15 cellular contexts compared by ENCODE assay signal in genomic region chr12:60205500-60205899, GRCh38.
DNase-seq lines count a peak whose midpoint lies in the region; ATAC-seq and TF ChIP-seq lines count a peak whose summit lies in the region.
"Had no signal": no experiment of that assay in that cellular context is flagged by ENCODE, and none has a peak within 500 bp of the region (broad histone marks: within the 10 kb centered on the region; RNA-seq: fewer than 3 reads in every experiment).

No MANE protein-coding gene starts in this region.

- H3K9ac ChIP-seq in endodermal cell (ENCODE audit: extremely low read depth, low read length, poor library complexity, severe bottlenecking): no peak overlapping the region

- H3K4me3 Mint-ChIP-seq in MCF 10A (ENCODE audit: unreplicated experiment) (no peak overlapping the region), endodermal cell (no peak overlapping the region)
- H3K4me3 Mint-ChIP-seq: activated CD4-positive, alpha-beta memory T cell treated with anti-CD3 and anti-CD28 coated beads for 36 hours; type B pancreatic cell had no signal

- no peak overlapping the region for H3K27ac ChIP-seq in breast epithelium
- H3K27ac ChIP-seq in RWPE2 (ENCODE audit: poor library complexity, severe bottlenecking): no peak overlapping the region
- H3K27ac ChIP-seq in endodermal cell (ENCODE audit: low read depth, low read length): no peak overlapping the region
- H3K27ac ChIP-seq in brain microvascular endothelial cell: no peak overlapping the region
- H3K27ac ChIP-seq: HL-60 had no signal

- no peak for TF ChIP-seq POLR2A in breast epithelium (IDR thresholded peaks at IDR 0.05)

- H3K27me3 ChIP-seq in breast epithelium: no peaks in the 10 kb centered on the region
- H3K27me3 ChIP-seq in RWPE2 (ENCODE audit: insufficient read depth, poor library complexity, severe bottlenecking): no peaks in the 10 kb centered on the region
- H3K27me3 ChIP-seq in endodermal cell (ENCODE audit: control insufficient read depth, insufficient read depth, low read length, poor library complexity, severe bottlenecking): no peaks in the 10 kb centered on the region
- no peaks in the 10 kb centered on the region for H3K27me3 ChIP-seq in brain microvascular endothelial cell (replicated peaks)

- intact Hi-C loops in MCF 10A (cut with micrococcal nuclease) (no loop called here), breast epithelium (cut with DNase I; ENCODE audit: low total_unique reads) (no loop called here)

- POLR2A ChIA-PET in MCF 10A (lab: Yijun Ruan, JAX): no interaction called here

- 80% methylated on average over 1 of the region's 1 CpG; no CpG with 5 or more reads in 1 of the 2 experiments for WGBS in endodermal cell (ENCODE audit: insufficient coverage in 1 of 2, insufficient read length in 1 of 2), 2 experiments

- CTCF ChIA-PET in MCF 10A (lab: Yijun Ruan, JAX): interaction anchor here (0.7 kb wide), 1 partner anchor 112 kb away, joined by 5 read pairs; no protein-coding TSS in a partner anchor

- H3K4me1 ChIP-seq in breast epithelium: no peaks in the 10 kb centered on the region
- H3K4me1 ChIP-seq in RWPE2 (ENCODE audit: insufficient read depth, poor library complexity, severe bottlenecking): no peaks in the 10 kb centered on the region
- H3K4me1 ChIP-seq in endodermal cell (ENCODE audit: control insufficient read depth, insufficient read depth, low read length): no peaks in the 10 kb centered on the region

- peak; percentile 61; the same call in 2 of the 3 replicates for ATAC-seq in RWPE2 (ENCODE audit: low read depth)
- no peak for ATAC-seq in HG03439 (IDR thresholded peaks at IDR 0.05; ENCODE audit: unreplicated experiment)
- ATAC-seq: left colon had no signal

- H3K4me1 Mint-ChIP-seq in MCF 10A (ENCODE audit: insufficient read depth, unreplicated experiment): peaks cover 16% of the 10 kb centered on the region
- H3K4me1 Mint-ChIP-seq in endodermal cell: peaks cover 3% of the 10 kb centered on the region

- DNase-seq in MCF 10A (ENCODE audit: unreplicated experiment): peak; percentile 64
- no peak for DNase-seq in breast epithelium (ENCODE audit: low spot score in 2 of 2)
- no peak for DNase-seq in RWPE2 (ENCODE audit: low spot score)
- peak; percentile 9 for DNase-seq in fibroblast of the conjunctiva (ENCODE audit: low read depth)
- DNase-seq in endodermal cell: no peak
- DNase-seq in brain microvascular endothelial cell: no peak
- no peak for DNase-seq in NCI-H1092 treated with DMSO at 0.1 percent for 48 hours (lab: John Stamatoyannopoulos, UW)
- DNase-seq: activated CD4-positive, alpha-beta memory T cell treated with anti-CD3 and anti-CD28 coated beads for 36 hours; activated gamma-delta T cell treated with Interleukin-2 at 50 U/mL for 16 hours; left colon; NCI-H1436 treated with DMSO at 0.1 percent for 48 hours; T-helper 2 cell had no signal

- no peaks in the 10 kb centered on the region for H3K36me3 ChIP-seq in breast epithelium
- no peaks in the 10 kb centered on the region for H3K36me3 ChIP-seq in RWPE2 (ENCODE audit: low read depth)
- H3K36me3 ChIP-seq in endodermal cell (ENCODE audit: control insufficient read depth, insufficient read depth, low read length): no peaks in the 10 kb centered on the region
- no peaks in the 10 kb centered on the region for H3K36me3 ChIP-seq in brain microvascular endothelial cell (replicated peaks)

- H3K4me3 ChIP-seq in breast epithelium (no peak overlapping the region), RWPE2 (ENCODE audit: severe bottlenecking) (no peak overlapping the region), endodermal cell (ENCODE audit: low read length) (no peak overlapping the region), brain microvascular endothelial cell (ENCODE audit: low read depth, low read length) (no peak overlapping the region)

- H3K27me3 Mint-ChIP-seq in MCF 10A (ENCODE audit: insufficient read depth, unreplicated experiment) (no peaks in the 10 kb centered on the region), endodermal cell (ENCODE audit: insufficient read depth) (no peaks in the 10 kb centered on the region)
- H3K27me3 Mint-ChIP-seq: activated CD4-positive, alpha-beta memory T cell treated with anti-CD3 and anti-CD28 coated beads for 36 hours; type B pancreatic cell had no signal

- H3K9me3 ChIP-seq in breast epithelium (no peaks in the 10 kb centered on the region), RWPE2 (ENCODE audit: severe bottlenecking) (no peaks in the 10 kb centered on the region), endodermal cell (ENCODE audit: control insufficient read depth, low read length) (no peaks in the 10 kb centered on the region)

- TF ChIP-seq CTCF in MCF 10A (IDR thresholded peaks at IDR 0.05; ENCODE audit: unreplicated experiment) (no peak), breast epithelium (IDR thresholded peaks at IDR 0.05) (no peak), RWPE2 (IDR thresholded peaks at IDR 0.05; ENCODE audit: poor library complexity, severe bottlenecking) (no peak), endodermal cell (conservative IDR thresholded peaks at IDR 0.05) (no peak), brain microvascular endothelial cell (IDR thresholded peaks at IDR 0.05; ENCODE audit: low read depth, low read length, missing control alignments) (no peak)

- H3K36me3 Mint-ChIP-seq in MCF 10A (ENCODE audit: insufficient read depth, unreplicated experiment) (no peaks in the 10 kb centered on the region), endodermal cell (ENCODE audit: low read depth) (no peaks in the 10 kb centered on the region)
- H3K36me3 Mint-ChIP-seq: activated CD4-positive, alpha-beta memory T cell treated with anti-CD3 and anti-CD28 coated beads for 36 hours; type B pancreatic cell had no signal

- H3K27ac Mint-ChIP-seq in MCF 10A (ENCODE audit: low read depth, unreplicated experiment) (no peak overlapping the region), endodermal cell (no peak overlapping the region)
- H3K27ac Mint-ChIP-seq: activated CD4-positive, alpha-beta memory T cell treated with anti-CD3 and anti-CD28 coated beads for 36 hours; type B pancreatic cell had no signal

- in situ Hi-C loops in brain microvascular endothelial cell (cut with HindIII; ENCODE audit: low pct_ligation_motif_present, low sequenced_read_pairs): no loop called here

- BruUV-seq in MCF 10A (replicated peaks; lab: Mats Ljungman, UMichigan): no TSS peak

- H3K9me3 Mint-ChIP-seq in MCF 10A (ENCODE audit: unreplicated experiment) (no peaks in the 10 kb centered on the region), endodermal cell (no peaks in the 10 kb centered on the region)
- H3K9me3 Mint-ChIP-seq: activated CD4-positive, alpha-beta memory T cell treated with anti-CD3 and anti-CD28 coated beads for 36 hours; type B pancreatic cell had no signal

Comparison
In these comparisons a context has a peak if more than half of its experiments do, and no peak if none do; other contexts are left out.
1. DNase-seq: peak in MCF 10A (single experiment) and fibroblast of the conjunctiva (single experiment); none in breast epithelium (0 of 2), RWPE2 (single experiment), endodermal cell (single experiment), brain microvascular endothelial cell (single experiment) and NCI-H1092 treated with DMSO at 0.1 percent for 48 hours (single experiment).